Comparison of ENCODE assay signal across 19 cellular contexts in the genomic region with DNA sequence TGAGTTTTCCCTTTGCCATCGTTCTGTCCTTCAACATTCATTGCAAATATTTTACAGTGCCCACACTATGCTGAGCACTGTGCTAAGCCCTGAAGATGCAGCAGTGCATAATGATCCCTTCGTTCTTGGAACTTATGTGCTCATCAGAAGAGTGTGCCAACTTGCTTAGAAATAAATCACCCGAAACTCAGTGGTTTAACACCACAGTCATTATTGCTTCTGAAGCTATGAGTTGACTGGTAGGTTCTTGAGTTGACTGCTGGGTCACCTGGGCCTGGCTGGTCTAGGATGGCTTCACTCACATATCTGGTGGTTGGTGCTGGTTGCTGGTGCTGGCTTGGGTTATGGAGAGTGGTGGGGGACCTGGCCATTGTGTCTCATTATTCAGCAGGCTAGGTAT. TPM values are rescaled to one million over a fixed set of nuclear protein-coding genes. Genes with fewer than 3 reads are reported as not detected.
DNase-seq lines count a peak whose midpoint lies in the region; ATAC-seq and TF ChIP-seq lines count a peak whose summit lies in the region.
"Had no signal": no experiment of that assay in that cellular context is flagged by ENCODE, and none has a peak within 500 bp of the region (broad histone marks: within the 10 kb centered on the region; RNA-seq: fewer than 3 reads in every experiment).

No MANE protein-coding gene starts in this region.

- H2AFZ ChIP-seq in hepatocyte = no peak overlapping the region

- peaks cover 26% of the 10 kb centered on the region for H3K4me1 Mint-ChIP-seq in activated T-cell treated with anti-CD3 and anti-CD28 coated beads, Interleukin-2, amount 50 U/mL, for 4 hours (ENCODE audit: low read depth)
- H3K4me1 Mint-ChIP-seq in Caco-2 (ENCODE audit: low read depth, unreplicated experiment) = peaks cover 23% of the 10 kb centered on the region

- H3K9me3 Mint-ChIP-seq in activated T-cell treated with anti-CD3 and anti-CD28 coated beads, Interleukin-2, amount 50 U/mL, for 4 hours = no peaks in the 10 kb centered on the region
- H3K9me3 Mint-ChIP-seq in Caco-2 (ENCODE audit: unreplicated experiment) = no peaks in the 10 kb centered on the region
- H3K9me3 Mint-ChIP-seq: CD4-positive, alpha-beta T cell had no signal

- no peak for DNase-seq in activated CD4-positive, CD25-positive, alpha-beta regulatory T cell (lab: John Stamatoyannopoulos, UW)
- no peak for DNase-seq in activated T-cell treated with anti-CD3 and anti-CD28 coated beads, Interleukin-2, amount 50 U/mL, for 4 hours
- no peak for DNase-seq in activated T-cell treated with anti-CD3 and anti-CD28 coated beads, Interleukin-2, amount 50 U/mL, for 1 hour
- DNase-seq in Caco-2 = no peak
- DNase-seq in hepatocyte (ENCODE audit: low spot score) = no peak
- no peak for DNase-seq in A172 (ENCODE audit: low spot score)
- no peak for DNase-seq in stomach
- DNase-seq: BE2C; CD4-positive, alpha-beta T cell; DMS79; KBM-7; NCI-H1436 treated with DMSO at 0.1 percent for 48 hours; NCI-H2029 treated with DMSO at 0.1 percent for 48 hours; NCI-H2171 treated with DMSO at 0.1 percent for 48 hours; NCI-H446 treated with DMSO at 0.1 percent for 48 hours; OCI-M1 had no signal

- peak; percentile 73 to 74 for ATAC-seq in activated CD4-positive, CD25-positive, alpha-beta regulatory T cell treated with anti-CD3 and anti-CD28 coated beads, Interleukin-2, amount 50 U/mL, for 24 hours
- ATAC-seq in activated T-cell treated with anti-CD3 and anti-CD28 coated beads, Interleukin-2, amount 50 U/mL, for 4 hours = peak; percentile 88 to 91

- peak overlapping the region; percentile 69 for H3K27ac Mint-ChIP-seq in Caco-2 (ENCODE audit: unreplicated experiment)
- H3K27ac Mint-ChIP-seq: CD4-positive, alpha-beta T cell had no signal

- CTCF ChIA-PET in Caco-2 (lab: Charles Lee) = no interaction called here

- no peaks in the 10 kb centered on the region for H3K36me3 Mint-ChIP-seq in activated T-cell treated with anti-CD3 and anti-CD28 coated beads, Interleukin-2, amount 50 U/mL, for 4 hours (ENCODE audit: insufficient read depth)
- H3K36me3 Mint-ChIP-seq in Caco-2 (ENCODE audit: insufficient read depth, unreplicated experiment) = peaks cover 6% of the 10 kb centered on the region

- H3K4me2 ChIP-seq in hepatocyte = no peak overlapping the region

- H3K27me3 ChIP-seq in Caco-2 (replicated peaks; ENCODE audit: control insufficient read depth, insufficient read depth, low read length) (no peaks in the 10 kb centered on the region), hepatocyte (no peaks in the 10 kb centered on the region), stomach (no peaks in the 10 kb centered on the region)

- intact Hi-C loops in Caco-2 (cut with micrococcal nuclease; ENCODE audit: unreplicated experiment) = no loop called here
- intact Hi-C loops in stomach (cut with DNase I; ENCODE audit: low total_unique reads) = no loop called here

- BruUV-seq in Caco-2 (replicated peaks; lab: Mats Ljungman, UMichigan) = no TSS peak

- H3K4me3 ChIP-seq in Caco-2 (ENCODE audit: low read depth, low read length) (no peak overlapping the region), hepatocyte (no peak overlapping the region), stomach (no peak overlapping the region)

- TF ChIP-seq POLR2A in stomach (IDR thresholded peaks at IDR 0.05) = no peak

- no peak overlapping the region for H3K4me3 Mint-ChIP-seq in activated T-cell treated with anti-CD3 and anti-CD28 coated beads, Interleukin-2, amount 50 U/mL, for 4 hours
- no peak overlapping the region for H3K4me3 Mint-ChIP-seq in Caco-2 (ENCODE audit: unreplicated experiment)
- H3K4me3 Mint-ChIP-seq: CD4-positive, alpha-beta T cell had no signal

- no peaks in the 10 kb centered on the region for H3K27me3 Mint-ChIP-seq in activated T-cell treated with anti-CD3 and anti-CD28 coated beads, Interleukin-2, amount 50 U/mL, for 4 hours (ENCODE audit: low read depth)
- no peaks in the 10 kb centered on the region for H3K27me3 Mint-ChIP-seq in Caco-2 (ENCODE audit: insufficient read depth, unreplicated experiment)
- H3K27me3 Mint-ChIP-seq: CD4-positive, alpha-beta T cell had no signal

- 97% methylated on average over 3 of the region's 3 CpGs for WGBS in hepatocyte (ENCODE audit: low lambda C conversion rate, missing lambda C conversion rate)
- WGBS in stomach, 5 donors = 85 to 94% (median 89%) methylated on average over 3 of the region's 3 CpGs

- H3K9me3 ChIP-seq in Caco-2 = no peaks in the 10 kb centered on the region
- H3K9me3 ChIP-seq in hepatocyte (ENCODE audit: low read depth) = no peaks in the 10 kb centered on the region
- H3K9me3 ChIP-seq in stomach = no peaks in the 10 kb centered on the region
- H3K9me3 ChIP-seq: BE2C had no signal

- peaks cover 3% of the 10 kb centered on the region for H4K20me1 ChIP-seq in hepatocyte (ENCODE audit: insufficient read depth, poor library complexity, severe bottlenecking)

- H3K36me3 ChIP-seq in Caco-2 (ENCODE audit: control insufficient read depth, insufficient read depth, low read length) (no peaks in the 10 kb centered on the region), hepatocyte (replicated peaks; ENCODE audit: insufficient read depth, low read depth) (no peaks in the 10 kb centered on the region), stomach (no peaks in the 10 kb centered on the region)
- H3K36me3 ChIP-seq: BE2C had no signal

- POLR2A ChIA-PET in Caco-2 (lab: Charles Lee) = no interaction called here

- no peak for TF ChIP-seq EP300 in stomach (IDR thresholded peaks at IDR 0.05)

- H3K27ac ChIP-seq in hepatocyte (peak overlapping the region; percentile 62), stomach (no peak overlapping the region)
- H3K27ac ChIP-seq: 22Rv1, RWPE1 had no signal

- H3K79me2 ChIP-seq in hepatocyte = peaks cover 84% of the 10 kb centered on the region

- H3K4me1 ChIP-seq in Caco-2 = peaks cover 5% of the 10 kb centered on the region; the same call in 1 of the 2 replicates
- H3K4me1 ChIP-seq in hepatocyte (ENCODE audit: insufficient read depth) = peaks cover 20% of the 10 kb centered on the region
- peaks cover 0 to 5% (median 0%) of the 10 kb centered on the region in 4 donors for H3K4me1 ChIP-seq in stomach
- H3K4me1 ChIP-seq: BE2C had no signal

- H3K9me2 ChIP-seq in hepatocyte (replicated peaks; ENCODE audit: insufficient read depth) = no peaks in the 10 kb centered on the region

- TF ChIP-seq CTCF in Caco-2 (IDR thresholded peaks at IDR 0.05; ENCODE audit: insufficient read depth in 1 of 2, low read depth in 1 of 2, low read length in 1 of 2, severe bottlenecking in 1 of 2, unreplicated experiment in 1 of 2) (no peak), hepatocyte (IDR thresholded peaks at IDR 0.05; ENCODE audit: poor library complexity) (no peak), stomach (IDR thresholded peaks at IDR 0.05) (no peak)

RNA-seq across cellular contexts. Expression of a gene that starts 20.9 kb away (rescaled TPM):
- total RNA-seq in activated T-cell treated with anti-CD3 and anti-CD28 coated beads, Interleukin-2, amount 50 U/mL, for 4 hours = 1 to 10 TPM; 1.0 to 1.7 (median 1.6) TPM
- total RNA-seq in Caco-2 (2022) (10.9 and 13.0 TPM in 2 replicates), hepatocyte (67.5 and 71.7 TPM in 2 replicates), stomach (10 to 100 TPM in 3 of 5 donors, 1 to 10 TPM in 2; 1.8 to 86.3 (median 14.7) TPM)
- polyA plus RNA-seq in hepatocyte (59.1 and 61.0 TPM in 2 replicates), stomach (1 to 10 TPM in 1 of 3 donors, under 1 TPM in 2; 0.37 to 1.0 (median 0.61) TPM)
- 0.48 and 0.55 TPM in 2 replicates for total RNA-seq in A172 (2014; rRNA removed; shearing (Covaris generic))
